8 cellular contexts compared by ENCODE assay signal in the genomic region with DNA sequence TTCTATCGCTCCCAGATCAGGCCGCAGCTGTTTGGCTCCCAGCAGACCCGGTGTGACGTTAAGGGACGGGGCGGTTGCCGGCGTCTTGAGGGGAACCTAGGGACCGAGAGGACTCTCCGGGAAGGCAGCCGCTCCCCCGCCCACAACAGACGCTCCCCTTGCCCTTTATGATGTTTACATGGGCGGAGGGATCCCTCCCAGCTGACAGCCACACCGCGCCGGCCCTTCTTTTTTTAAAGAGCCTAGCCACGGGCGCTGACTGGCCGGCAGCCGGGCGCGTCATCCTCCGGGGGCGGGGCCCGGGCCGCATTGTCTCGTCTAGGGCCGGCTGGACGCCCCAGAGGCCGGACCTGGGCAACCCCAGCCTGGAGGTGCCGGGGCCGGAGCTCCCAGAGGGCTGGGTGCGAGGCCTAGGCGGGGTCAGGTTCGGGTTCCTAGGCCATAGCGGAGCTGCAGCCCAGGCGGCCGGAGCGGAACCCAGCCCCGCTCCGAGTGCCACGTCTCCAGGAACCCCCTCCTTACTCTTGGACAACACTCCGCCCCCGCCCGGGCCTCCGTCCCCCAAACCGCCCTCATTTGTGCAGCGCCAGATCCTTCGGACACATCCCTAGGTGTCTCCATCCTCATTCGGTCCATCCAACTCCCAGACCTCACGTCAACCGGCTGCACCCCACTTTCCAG.
DNase-seq lines count a peak whose midpoint lies in the region; ATAC-seq and TF ChIP-seq lines count a peak whose summit lies in the region.

A gene (plus strand): TSS at position 340 of the 681 bp plus-strand sequence.

- peak; percentile 78 for DNase-seq in AG04449 (ENCODE audit: low read depth, low spot score)
- DNase-seq in NCI-H226 = peak; percentile 88
- DNase-seq in activated CD4-positive, CD25-positive, alpha-beta regulatory T cell treated with anti-CD3 and anti-CD28 coated beads, Interleukin-2, amount 50 U/mL, for 16 hours (ENCODE audit: low read depth, low spot score) = peak; percentile 75
- DNase-seq in central memory CD8-positive, alpha-beta T cell (ENCODE audit: low spot score in 2 of 2) = peak; percentile 63 to 72
- DNase-seq in islet precursor cell = peak; percentile 99
- DNase-seq in stimulated activated CD4-positive, alpha-beta T cell treated with anti-CD3 and anti-CD28 coated beads, Interleukin-12 subunit alpha, Interleukin-12 subunit beta, amount 100 ng/mL, for 24 hours (ENCODE audit: low read depth in 2 of 2) = peak; percentile 81 to 84

- ATAC-seq in GM18907 (IDR thresholded peaks at IDR 0.05; ENCODE audit: unreplicated experiment) (peak; percentile 79), HG03139 (IDR thresholded peaks at IDR 0.05; ENCODE audit: unreplicated experiment) (peak; percentile 56)
- ATAC-seq in central memory CD8-positive, alpha-beta T cell (replicated peaks; ENCODE audit: extremely low read depth, poor library complexity, severe bottlenecking) = peak; percentile 64

- H3K4me3 Mint-ChIP-seq in central memory CD8-positive, alpha-beta T cell = peak within 1 kb of the TSS; percentile 77

- TF ChIP-seq CTCF in AG04449 (IDR thresholded peaks at IDR 0.05; ENCODE audit: insufficient read depth, low read length, missing control alignments) = no peak

- CTCF ChIA-PET in AG04449 (lab: Yijun Ruan, JAX) = interaction anchor here (0.6 kb wide), 1 partner anchor 19 kb away, joined by 3 read pairs; no protein-coding TSS in a partner anchor

- H3K4me1 Mint-ChIP-seq in central memory CD8-positive, alpha-beta T cell = peaks cover 36% of the 10 kb centered on the region

- peaks cover 4% of the 10 kb centered on the region for H3K36me3 Mint-ChIP-seq in central memory CD8-positive, alpha-beta T cell (ENCODE audit: insufficient read depth)

- H3K9me3 Mint-ChIP-seq in central memory CD8-positive, alpha-beta T cell = no peaks in the 10 kb centered on the region

- H3K27me3 Mint-ChIP-seq in central memory CD8-positive, alpha-beta T cell = no peaks in the 10 kb centered on the region

- peak within 1 kb of the TSS; percentile 23 for H3K27ac Mint-ChIP-seq in central memory CD8-positive, alpha-beta T cell (ENCODE audit: low read depth)

- POLR2A ChIA-PET in AG04449 (lab: Yijun Ruan, JAX) = interaction anchor here (0.8 to 1.5 kb wide), 5 partner anchors 10 to 235 kb away, joined by 3 to 9 read pairs (median 3); a partner anchor contains a TSS

- peak within 1 kb of the TSS; percentile 88 for H3K4me3 ChIP-seq in AG04449 (ENCODE audit: low read depth, low read length)

Comparison
In these comparisons a context has a peak if more than half of its experiments do, and no peak if none do; other contexts are left out.
1. Peak in every context shown above with its lines: DNase-seq, ATAC-seq and H3K4me3 ChIP-seq.